15 cellular contexts compared by ENCODE assay signal in genomic region chr11:35160902-35161585, GRCh38. TPM values are rescaled to one million over a fixed set of nuclear protein-coding genes. Genes with fewer than 3 reads are reported as not detected.
DNase-seq lines count a peak whose midpoint lies in the region; ATAC-seq and TF ChIP-seq lines count a peak whose summit lies in the region.
"Had no signal": no experiment of that assay in that cellular context is flagged by ENCODE, and none has a peak within 500 bp of the region (broad histone marks: within the 10 kb centered on the region; RNA-seq: fewer than 3 reads in every experiment).

No MANE protein-coding gene starts in this region.

- no peak for TF ChIP-seq POLR2A in vagina (IDR thresholded peaks at IDR 0.05)

- H4K20me1 ChIP-seq in mammary epithelial cell (ENCODE audit: insufficient read depth, low read length) (peaks cover 12% of the 10 kb centered on the region), OCI-LY7 (ENCODE audit: insufficient read depth, low read length) (no peaks in the 10 kb centered on the region)

- H3K36me3 Mint-ChIP-seq in MCF 10A (ENCODE audit: insufficient read depth, unreplicated experiment) (peaks cover 13% of the 10 kb centered on the region), T-helper 17 cell (ENCODE audit: low read depth) (peaks cover 5% of the 10 kb centered on the region)

- DNase-seq in MCF 10A (ENCODE audit: unreplicated experiment) (no peak), mammary epithelial cell (no peak), T-helper 17 cell (no peak), fibroblast of the conjunctiva (ENCODE audit: low read depth) (peak; percentile 69), vagina (ENCODE audit: extremely low spot score in 2 of 2) (no peak), OCI-LY7 (ENCODE audit: low spot score) (no peak), Right ventricle myocardium superior (no peak), anterior cingulate cortex (lab: John Stamatoyannopoulos, UW) (no peak)
- DNase-seq: glutamatergic neuron, left ventricle myocardium superior, NCI-H146, PC-3 had no signal

- 100% methylated on average over 3 of the region's 3 CpGs for WGBS in mammary epithelial cell (ENCODE audit: low coverage, missing lambda C conversion rate)

- no peaks in the 10 kb centered on the region for H3K9me2 ChIP-seq in OCI-LY7 (ENCODE audit: insufficient read depth, low read length)

- H3K9me3 ChIP-seq in mammary epithelial cell (replicated peaks; ENCODE audit: insufficient read depth, low read length) (no peaks in the 10 kb centered on the region), T-helper 17 cell (ENCODE audit: control insufficient read depth, low read length, poor library complexity, severe bottlenecking) (no peaks in the 10 kb centered on the region), vagina (no peaks in the 10 kb centered on the region), OCI-LY7 (ENCODE audit: low read length) (no peaks in the 10 kb centered on the region)
- H3K9me3 ChIP-seq: tibial nerve had no signal

- H3K4me1 Mint-ChIP-seq in MCF 10A (ENCODE audit: insufficient read depth, unreplicated experiment) (peaks cover 52% of the 10 kb centered on the region), T-helper 17 cell (peaks cover 91% of the 10 kb centered on the region)

- in situ Hi-C loops in mammary epithelial cell (cut with MboI; ENCODE audit: low sequenced_read_pairs in 2 of 2), result no loop called here

- H2AFZ ChIP-seq in mammary epithelial cell (ENCODE audit: low read depth, low read length) (no peak overlapping the region), OCI-LY7 (ENCODE audit: low read length) (no peak overlapping the region)
- H2AFZ ChIP-seq: GM23338 had no signal

- H3K4me3 Mint-ChIP-seq in MCF 10A (ENCODE audit: unreplicated experiment), result no peak overlapping the region
- H3K4me3 Mint-ChIP-seq in T-helper 17 cell, result peak overlapping the region; percentile 84
- H3K4me3 Mint-ChIP-seq: GM23338 had no signal

- no peak overlapping the region for H3K9ac ChIP-seq in mammary epithelial cell (ENCODE audit: insufficient read depth, low read length)

- H3K4me1 ChIP-seq in mammary epithelial cell (ENCODE audit: insufficient read depth, low read length), result peaks cover 99% of the 10 kb centered on the region
- peaks cover 98% of the 10 kb centered on the region for H3K4me1 ChIP-seq in vagina
- peaks cover 33% of the 10 kb centered on the region for H3K4me1 ChIP-seq in OCI-LY7 (ENCODE audit: insufficient read depth, low read length, poor library complexity, severe bottlenecking)

- ATAC-seq in T-helper 17 cell (no peak), Right ventricle myocardium superior (ENCODE audit: poor library complexity) (no peak)
- ATAC-seq: GM23338, left ventricle myocardium superior, PC-3 had no signal

- BruUV-seq in MCF 10A (replicated peaks; lab: Mats Ljungman, UMichigan) (no TSS peak), mammary epithelial cell (replicated peaks; lab: Mats Ljungman, UMichigan) (no TSS peak), OCI-LY7 (replicated peaks; lab: Mats Ljungman, UMichigan) (no TSS peak)

- dilution Hi-C loops in mammary epithelial cell (cut with HindIII; ENCODE audit: low sequenced_read_pairs), result no loop called here

- no peak overlapping the region for H3K27ac ChIP-seq in mammary epithelial cell (ENCODE audit: insufficient read depth, low read depth, low read length)
- peak overlapping the region; percentile 84 for H3K27ac ChIP-seq in vagina
- H3K27ac ChIP-seq in OCI-LY7 (ENCODE audit: low read depth, low read length, poor library complexity, severe bottlenecking), result no peak overlapping the region

- no peak for TF ChIP-seq CTCF in MCF 10A (IDR thresholded peaks at IDR 0.05; ENCODE audit: unreplicated experiment)
- TF ChIP-seq CTCF in mammary epithelial cell (conservative IDR thresholded peaks at IDR 0.05 in 1 of 2, IDR thresholded peaks at IDR 0.05 in 1 of 2; ENCODE audit: extremely low read depth in 1 of 2, insufficient read depth in 1 of 2, low read depth in 1 of 2, low read length in 2 of 2), result no peak
- no peak for TF ChIP-seq CTCF in vagina (IDR thresholded peaks at IDR 0.05)
- no peak for TF ChIP-seq CTCF in OCI-LY7 (conservative IDR thresholded peaks at IDR 0.05; ENCODE audit: low read length)

- CTCF ChIA-PET in MCF 10A (lab: Yijun Ruan, JAX), result interaction anchor here (1.7 kb wide), 1 partner anchor 14 kb away, joined by 5 read pairs; no protein-coding TSS in a partner anchor
- CTCF ChIA-PET in mammary epithelial cell (lab: Charles Lee; ENCODE audit: low non-redundant PET), result interaction anchor here (0.6 kb wide), 1 partner anchor 20 kb away, joined by 5 read pairs; no protein-coding TSS in a partner anchor
- CTCF ChIA-PET in OCI-LY7 (lab: Charles Lee; ENCODE audit: unreplicated experiment), result no interaction called here

- H3K9me3 Mint-ChIP-seq in MCF 10A (ENCODE audit: unreplicated experiment), result no peaks in the 10 kb centered on the region
- H3K9me3 Mint-ChIP-seq: GM23338 had no signal

- POLR2A ChIA-PET in MCF 10A (lab: Yijun Ruan, JAX), result interaction anchor here (0.6 to 15.7 kb wide), 8 partner anchors 9 to 259 kb away, joined by 3 to 233 read pairs (median 3); partner anchors contain the start of gene CD44
- POLR2A ChIA-PET in OCI-LY7 (lab: Charles Lee), result interaction anchor here (0.6 to 1.7 kb wide), 3 partner anchors 11 to 181 kb away, joined by 3 to 5 read pairs (median 4); no protein-coding TSS in a partner anchor

- H3K27me3 ChIP-seq in mammary epithelial cell (ENCODE audit: insufficient read depth, low read length), result no peaks in the 10 kb centered on the region
- no peaks in the 10 kb centered on the region for H3K27me3 ChIP-seq in vagina
- H3K27me3 ChIP-seq: tibial nerve had no signal

- H3K4me3 ChIP-seq in mammary epithelial cell (replicated peaks in 1 of 3; ENCODE audit: insufficient read depth in 1 of 3, low read depth in 2 of 3, low read length in 3 of 3) (no peak overlapping the region), vagina (no peak overlapping the region), OCI-LY7 (ENCODE audit: low read depth, low read length, poor library complexity, severe bottlenecking) (no peak overlapping the region)
- H3K4me3 ChIP-seq: coronary artery, GM23338, tibial nerve had no signal

- H3K79me2 ChIP-seq in mammary epithelial cell (ENCODE audit: insufficient read depth, low read length), result peaks cover 99% of the 10 kb centered on the region
- H3K79me2 ChIP-seq in OCI-LY7 (ENCODE audit: insufficient read depth, low read depth, low read length), result no peaks in the 10 kb centered on the region

- H3K27ac Mint-ChIP-seq in MCF 10A (ENCODE audit: low read depth, unreplicated experiment) (peak overlapping the region; percentile 79), T-helper 17 cell (peak overlapping the region; percentile 99)
- H3K27ac Mint-ChIP-seq: GM23338 had no signal

- H3K27me3 Mint-ChIP-seq in MCF 10A (ENCODE audit: insufficient read depth, unreplicated experiment), result no peaks in the 10 kb centered on the region
- no peaks in the 10 kb centered on the region for H3K27me3 Mint-ChIP-seq in T-helper 17 cell

- intact Hi-C loops in MCF 10A (cut with micrococcal nuclease), result no loop called here
- intact Hi-C loops in mammary epithelial cell (cut with micrococcal nuclease), result no loop called here
- intact Hi-C loops in vagina (cut with DNase I), result no loop called here
- intact Hi-C loops in OCI-LY7 (cut with micrococcal nuclease; ENCODE audit: unreplicated experiment), result loop anchor here (5.0 kb wide), 3 partner anchors 76 to 234 kb away; no protein-coding TSS in a partner anchor
- intact Hi-C loops in Right ventricle myocardium superior (cut with DNase I), result no loop called here

- H3K4me2 ChIP-seq in mammary epithelial cell (ENCODE audit: insufficient read depth, low read depth, low read length) (no peak overlapping the region), OCI-LY7 (ENCODE audit: low read length) (no peak overlapping the region)
- H3K4me2 ChIP-seq: GM23338 had no signal

- H3K36me3 ChIP-seq in mammary epithelial cell (ENCODE audit: insufficient read depth, low read length) (peaks cover 29% of the 10 kb centered on the region), vagina (no peaks in the 10 kb centered on the region), OCI-LY7 (ENCODE audit: insufficient read depth, low read length) (no peaks in the 10 kb centered on the region)
- H3K36me3 ChIP-seq: tibial nerve had no signal

RNA-seq across cellular contexts. Expression of gene CD44, which starts 22.1 kb away (rescaled TPM):
- total RNA-seq in MCF 10A (2022), result 323 and 446 TPM in 2 replicates
- 1,000 to 10,000 TPM; 1,362 to 2,544 TPM for total RNA-seq in mammary epithelial cell
- 2,091 TPM for polyA plus RNA-seq in mammary epithelial cell
- polyA minus RNA-seq in mammary epithelial cell, result 2,638 TPM
- 1,000 to 10,000 TPM; 1,118 to 1,497 TPM for total RNA-seq in T-helper 17 cell
- 869 TPM for total RNA-seq in vagina
- total RNA-seq in OCI-LY7 (2014; rRNA removed; shearing (Covaris generic)), result not detected in 2 replicates
- 0.07 and 0.55 TPM in 2 replicates for total RNA-seq in OCI-LY7 (2022)
- total RNA-seq in Right ventricle myocardium superior, result 15.4 TPM

Comparison
In these comparisons a context has a peak if more than half of its experiments do, and no peak if none do; other contexts are left out.
1. RNA of gene CD44, which starts 22.1 kb away (total RNA-seq): 1,362 to 2,544 TPM in mammary epithelial cell, 1,118 to 1,497 TPM in T-helper 17 cell, 869 TPM in vagina (single experiment) and 323 to 446 TPM in MCF 10A; 15.4 TPM in Right ventricle myocardium superior (single experiment) and 0.07 to 0.55 TPM in OCI-LY7; every median in the first group is over 10 times any median in the second.